In the genomic region with DNA sequence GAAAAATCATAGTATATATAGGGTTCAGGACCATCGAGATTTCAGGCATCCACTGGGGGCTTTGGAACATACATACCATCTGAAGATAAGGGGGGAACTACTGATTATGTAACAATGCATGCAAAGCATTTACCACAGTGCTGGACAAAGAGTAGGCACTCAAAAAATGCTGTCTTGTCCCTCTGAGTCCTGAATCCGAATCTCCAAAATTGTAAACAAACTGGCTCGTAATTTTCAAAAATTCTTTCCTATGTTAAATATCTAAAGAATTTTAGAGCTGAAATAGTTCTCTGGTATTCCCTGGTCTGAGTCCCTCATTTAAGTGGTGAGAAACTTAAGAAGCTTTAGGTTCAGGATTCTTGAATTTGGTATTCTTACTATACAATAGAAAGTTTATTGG, we compare ENCODE assay signal across 1 cellular context.
TF ChIP-seq lines count a peak whose summit lies in the region.

No MANE protein-coding gene starts in this region.

TF ChIP-seq in K562, 482 proteins besides CTCF, POLR2A, EP300 and RAD21 (continued from another document):
- TF ChIP-seq, protein P1, sequence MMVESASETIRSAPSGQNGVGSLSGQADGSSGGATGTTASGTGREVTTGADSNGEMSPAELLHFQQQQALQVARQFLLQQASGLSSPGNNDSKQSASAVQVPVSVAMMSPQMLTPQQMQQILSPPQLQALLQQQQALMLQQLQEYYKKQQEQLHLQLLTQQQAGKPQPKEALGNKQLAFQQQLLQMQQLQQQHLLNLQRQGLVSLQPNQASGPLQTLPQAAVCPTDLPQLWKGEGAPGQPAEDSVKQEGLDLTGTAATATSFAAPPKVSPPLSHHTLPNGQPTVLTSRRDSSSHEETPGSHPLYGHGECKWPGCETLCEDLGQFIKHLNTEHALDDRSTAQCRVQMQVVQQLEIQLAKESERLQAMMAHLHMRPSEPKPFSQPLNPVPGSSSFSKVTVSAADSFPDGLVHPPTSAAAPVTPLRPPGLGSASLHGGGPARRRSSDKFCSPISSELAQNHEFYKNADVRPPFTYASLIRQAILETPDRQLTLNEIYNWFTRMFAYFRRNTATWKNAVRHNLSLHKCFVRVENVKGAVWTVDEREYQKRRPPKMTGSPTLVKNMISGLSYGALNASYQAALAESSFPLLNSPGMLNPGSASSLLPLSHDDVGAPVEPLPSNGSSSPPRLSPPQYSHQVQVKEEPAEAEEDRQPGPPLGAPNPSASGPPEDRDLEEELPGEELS (CRISPR knock-in tag; IDR thresholded peaks at IDR 0.05; ENCODE audit: borderline replicate concordance), result no peak
- no peak for TF ChIP-seq ADNP (tag; IDR thresholded peaks at IDR 0.05)
- TF ChIP-seq, protein P2, sequence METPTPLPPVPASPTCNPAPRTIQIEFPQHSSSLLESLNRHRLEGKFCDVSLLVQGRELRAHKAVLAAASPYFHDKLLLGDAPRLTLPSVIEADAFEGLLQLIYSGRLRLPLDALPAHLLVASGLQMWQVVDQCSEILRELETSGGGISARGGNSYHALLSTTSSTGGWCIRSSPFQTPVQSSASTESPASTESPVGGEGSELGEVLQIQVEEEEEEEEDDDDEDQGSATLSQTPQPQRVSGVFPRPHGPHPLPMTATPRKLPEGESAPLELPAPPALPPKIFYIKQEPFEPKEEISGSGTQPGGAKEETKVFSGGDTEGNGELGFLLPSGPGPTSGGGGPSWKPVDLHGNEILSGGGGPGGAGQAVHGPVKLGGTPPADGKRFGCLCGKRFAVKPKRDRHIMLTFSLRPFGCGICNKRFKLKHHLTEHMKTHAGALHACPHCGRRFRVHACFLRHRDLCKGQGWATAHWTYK (CRISPR knock-in tag; IDR thresholded peaks at IDR 0.05), result no peak
- TF ChIP-seq GATAD2A (IDR thresholded peaks at IDR 0.05), result no peak
- TF ChIP-seq SMAD4 (CRISPR knock-in tag; conservative IDR thresholded peaks at IDR 0.05), result no peak
- no peak for TF ChIP-seq C11orf30 (IDR thresholded peaks at IDR 0.05; ENCODE audit: low read depth)
- no peak for TF ChIP-seq CBFB (CRISPR knock-in tag; IDR thresholded peaks at IDR 0.05)
- no peak for TF ChIP-seq STAT6 (CRISPR knock-in tag; IDR thresholded peaks at IDR 0.05)
- TF ChIP-seq NFATC3 (IDR thresholded peaks at IDR 0.05), result no peak
- no peak for TF ChIP-seq ESRRA (IDR thresholded peaks at IDR 0.05; ENCODE audit: borderline replicate concordance, low read depth)
- TF ChIP-seq, protein P3, sequence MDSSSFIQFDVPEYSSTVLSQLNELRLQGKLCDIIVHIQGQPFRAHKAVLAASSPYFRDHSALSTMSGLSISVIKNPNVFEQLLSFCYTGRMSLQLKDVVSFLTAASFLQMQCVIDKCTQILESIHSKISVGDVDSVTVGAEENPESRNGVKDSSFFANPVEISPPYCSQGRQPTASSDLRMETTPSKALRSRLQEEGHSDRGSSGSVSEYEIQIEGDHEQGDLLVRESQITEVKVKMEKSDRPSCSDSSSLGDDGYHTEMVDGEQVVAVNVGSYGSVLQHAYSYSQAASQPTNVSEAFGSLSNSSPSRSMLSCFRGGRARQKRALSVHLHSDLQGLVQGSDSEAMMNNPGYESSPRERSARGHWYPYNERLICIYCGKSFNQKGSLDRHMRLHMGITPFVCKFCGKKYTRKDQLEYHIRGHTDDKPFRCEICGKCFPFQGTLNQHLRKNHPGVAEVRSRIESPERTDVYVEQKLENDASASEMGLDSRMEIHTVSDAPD (CRISPR knock-in tag; IDR thresholded peaks at IDR 0.05), result no peak
- TF ChIP-seq HNRNPK (IDR thresholded peaks at IDR 0.05; ENCODE audit: low read depth, low read length, poor library complexity, severe bottlenecking), result no peak
- no peak for TF ChIP-seq GTF2E2 (tag; IDR thresholded peaks at IDR 0.05)
- TF ChIP-seq, protein P4, sequence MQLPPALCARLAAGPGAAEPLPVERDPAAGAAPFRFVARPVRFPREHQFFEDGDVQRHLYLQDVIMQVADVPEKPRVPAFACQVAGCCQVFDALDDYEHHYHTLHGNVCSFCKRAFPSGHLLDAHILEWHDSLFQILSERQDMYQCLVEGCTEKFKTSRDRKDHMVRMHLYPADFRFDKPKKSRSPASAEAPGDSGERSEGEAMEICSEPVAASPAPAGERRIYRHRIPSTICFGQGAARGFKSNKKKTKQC (CRISPR knock-in tag; IDR thresholded peaks at IDR 0.05), result no peak
- no peak for TF ChIP-seq SMAD3 (CRISPR knock-in tag; conservative IDR thresholded peaks at IDR 0.05)
- TF ChIP-seq NFE2L1 (tag; IDR thresholded peaks at IDR 0.05; ENCODE audit: borderline replicate concordance, low read depth), result no peak
- TF ChIP-seq PHTF2 (CRISPR knock-in tag; IDR thresholded peaks at IDR 0.05), result no peak
- no peak for TF ChIP-seq SREBF2 (CRISPR knock-in tag; IDR thresholded peaks at IDR 0.05)
